12 cellular contexts compared by ENCODE assay signal in the genomic region with DNA sequence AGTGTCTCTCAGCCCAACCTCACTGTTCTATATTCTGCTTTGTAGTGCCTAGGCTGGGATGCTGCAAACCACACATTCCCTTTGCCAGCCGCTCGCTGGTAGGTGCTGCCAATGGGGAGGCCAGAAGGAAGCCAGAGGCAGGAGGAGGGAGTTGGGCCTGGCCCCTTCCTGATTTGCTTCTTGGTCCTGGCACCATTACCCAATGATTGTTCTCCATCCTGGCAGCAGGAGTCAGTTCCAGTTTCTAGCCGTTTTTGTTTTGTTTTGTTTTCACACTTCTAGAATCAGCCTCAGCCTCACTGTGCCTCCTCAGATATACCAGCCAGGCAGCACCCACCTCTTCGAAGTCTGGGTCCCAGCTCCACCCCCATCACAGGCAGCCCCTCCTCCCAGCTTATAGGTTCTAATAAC. TPM values are rescaled to one million over a fixed set of nuclear protein-coding genes. Genes with fewer than 3 reads are reported as not detected.
DNase-seq lines count a peak whose midpoint lies in the region; ATAC-seq and TF ChIP-seq lines count a peak whose summit lies in the region.
"Had no signal": no experiment of that assay in that cellular context is flagged by ENCODE, and none has a peak within 500 bp of the region (broad histone marks: within the 10 kb centered on the region; RNA-seq: fewer than 3 reads in every experiment).

No MANE protein-coding gene starts in this region.

- TF ChIP-seq CTCF in gastroesophageal sphincter (IDR thresholded peaks at IDR 0.05) = no peak
- TF ChIP-seq CTCF in suprapubic skin (IDR thresholded peaks at IDR 0.05) = no peak
- no peak for TF ChIP-seq CTCF in Calu3 (IDR thresholded peaks at IDR 0.05; ENCODE audit: unreplicated experiment)
- no peak for TF ChIP-seq CTCF in GM13976 (IDR thresholded peaks at IDR 0.05; ENCODE audit: borderline replicate concordance, control extremely low read depth, extremely low read depth, insufficient read depth, missing control alignments)

- BruUV-seq in Calu3 (replicated peaks; lab: Mats Ljungman, UMichigan) = no TSS peak

- 40 to 48% methylated on average over 2 to 4 of the region's 4 CpGs for WGBS in gastroesophageal sphincter (ENCODE audit: low coverage in 1 of 2), 2 donors
- 39% methylated on average over 4 of the region's 4 CpGs for whole genome bisulfite sequencing in suprapubic skin

- no peaks in the 10 kb centered on the region for H3K4me1 Mint-ChIP-seq in activated naive CD4-positive, alpha-beta T cell treated with anti-CD3 and anti-CD28 coated beads, Interleukin-2, amount 10 ng/mL, durations not matched to agents 7 days and 5 days
- H3K4me1 Mint-ChIP-seq in activated naive CD4-positive, alpha-beta T cell treated with anti-CD3 and anti-CD28 coated beads for 36 hours (ENCODE audit: low read depth) = no peaks in the 10 kb centered on the region
- peaks cover 16% of the 10 kb centered on the region for H3K4me1 Mint-ChIP-seq in Calu3 (ENCODE audit: low read depth, unreplicated experiment)

- peaks cover 54% of the 10 kb centered on the region for H3K27me3 Mint-ChIP-seq in activated naive CD4-positive, alpha-beta T cell treated with anti-CD3 and anti-CD28 coated beads, Interleukin-2, amount 10 ng/mL, durations not matched to agents 7 days and 5 days
- peaks cover 8% of the 10 kb centered on the region for H3K27me3 Mint-ChIP-seq in activated naive CD4-positive, alpha-beta T cell treated with anti-CD3 and anti-CD28 coated beads for 36 hours (ENCODE audit: low read depth)
- peaks cover 16% of the 10 kb centered on the region for H3K27me3 Mint-ChIP-seq in Calu3 (ENCODE audit: unreplicated experiment)

- H3K27ac Mint-ChIP-seq in activated naive CD4-positive, alpha-beta T cell treated with anti-CD3 and anti-CD28 coated beads, Interleukin-2, amount 10 ng/mL, durations not matched to agents 7 days and 5 days = peak overlapping the region; percentile 61
- no peak overlapping the region for H3K27ac Mint-ChIP-seq in activated naive CD4-positive, alpha-beta T cell treated with anti-CD3 and anti-CD28 coated beads for 36 hours
- H3K27ac Mint-ChIP-seq in Calu3 (ENCODE audit: unreplicated experiment) = no peak overlapping the region
- H3K27ac Mint-ChIP-seq: HFFc6 had no signal

- in situ Hi-C loops in GM13976 (cut with MboI; ENCODE audit: low sequenced_read_pairs, unreplicated experiment) = no loop called here

- H3K36me3 Mint-ChIP-seq in activated naive CD4-positive, alpha-beta T cell treated with anti-CD3 and anti-CD28 coated beads, Interleukin-2, amount 10 ng/mL, durations not matched to agents 7 days and 5 days = no peaks in the 10 kb centered on the region
- H3K36me3 Mint-ChIP-seq in activated naive CD4-positive, alpha-beta T cell treated with anti-CD3 and anti-CD28 coated beads for 36 hours (ENCODE audit: low read depth) = no peaks in the 10 kb centered on the region
- no peaks in the 10 kb centered on the region for H3K36me3 Mint-ChIP-seq in Calu3 (ENCODE audit: insufficient read depth, unreplicated experiment)

- no peak overlapping the region for H3K27ac ChIP-seq in gastroesophageal sphincter
- H3K27ac ChIP-seq in suprapubic skin = peak overlapping the region; percentile 41
- H3K27ac ChIP-seq: ovary, transverse colon had no signal

- CTCF ChIA-PET in activated naive CD4-positive, alpha-beta T cell treated with anti-CD3 and anti-CD28 coated beads, Interleukin-2, amount 10 ng/mL, durations not matched to agents 7 days and 5 days (lab: Charles Lee) = no interaction called here
- CTCF ChIA-PET in activated naive CD4-positive, alpha-beta T cell treated with anti-CD3 and anti-CD28 coated beads for 36 hours (lab: Charles Lee) = no interaction called here
- CTCF ChIA-PET in Calu3 (lab: Charles Lee) = interaction anchor here (1.8 kb wide), 1 partner anchor 14 kb away, joined by 5 read pairs; no protein-coding TSS in a partner anchor

- no peaks in the 10 kb centered on the region for H3K36me3 ChIP-seq in gastroesophageal sphincter
- H3K36me3 ChIP-seq in suprapubic skin = no peaks in the 10 kb centered on the region
- H3K36me3 ChIP-seq: ovary, transverse colon had no signal

- no peak for TF ChIP-seq POLR2A in gastroesophageal sphincter (IDR thresholded peaks at IDR 0.05)
- TF ChIP-seq POLR2A in suprapubic skin (IDR thresholded peaks at IDR 0.05) = no peak

- peaks cover under 1% of the 10 kb centered on the region for H3K27me3 ChIP-seq in gastroesophageal sphincter
- H3K27me3 ChIP-seq in suprapubic skin = no peaks in the 10 kb centered on the region
- H3K27me3 ChIP-seq: ovary had no signal

- H3K9me3 ChIP-seq in gastroesophageal sphincter (no peaks in the 10 kb centered on the region), suprapubic skin (no peaks in the 10 kb centered on the region)
- H3K9me3 ChIP-seq: ovary, transverse colon had no signal

- no peak for DNase-seq in activated naive CD4-positive, alpha-beta T cell treated with anti-CD3 and anti-CD28 coated beads, Interleukin-2, amount 10 ng/mL, durations not matched to agents 7 days and 5 days
- DNase-seq in activated naive CD4-positive, alpha-beta T cell treated with anti-CD3 and anti-CD28 coated beads for 36 hours = no peak
- DNase-seq in NOMO-1 treated with DMSO at 0.1 percent for 48 hours (lab: John Stamatoyannopoulos, UW; ENCODE audit: unreplicated experiment) = peak; percentile 59
- peak in 1 of 2 donors; percentile 58 for DNase-seq in suprapubic skin (ENCODE audit: low spot score in 2 of 2)
- DNase-seq in Calu3 = no peak
- no peak for DNase-seq in GM13976 (ENCODE audit: low spot score)
- DNase-seq in NCI-H1930 (lab: John Stamatoyannopoulos, UW) = no peak
- DNase-seq: activated T-cell treated with anti-CD3 and anti-CD28 coated beads, Interleukin-2, amount 50 U/mL, for 1 hour; ovary; transverse colon had no signal

- H3K4me1 ChIP-seq in gastroesophageal sphincter (peaks cover 0 to 17% (median 7%) of the 10 kb centered on the region in 3 donors), suprapubic skin (peaks cover 23% of the 10 kb centered on the region)

- no peaks in the 10 kb centered on the region for H3K9me3 Mint-ChIP-seq in activated naive CD4-positive, alpha-beta T cell treated with anti-CD3 and anti-CD28 coated beads, Interleukin-2, amount 10 ng/mL, durations not matched to agents 7 days and 5 days
- no peaks in the 10 kb centered on the region for H3K9me3 Mint-ChIP-seq in activated naive CD4-positive, alpha-beta T cell treated with anti-CD3 and anti-CD28 coated beads for 36 hours
- H3K9me3 Mint-ChIP-seq in Calu3 (ENCODE audit: low read depth, unreplicated experiment) = no peaks in the 10 kb centered on the region
- H3K9me3 Mint-ChIP-seq: HFFc6 had no signal

- no peak overlapping the region for H3K4me3 ChIP-seq in gastroesophageal sphincter
- no peak overlapping the region for H3K4me3 ChIP-seq in suprapubic skin
- H3K4me3 ChIP-seq: ovary, transverse colon had no signal

- TF ChIP-seq EP300 in gastroesophageal sphincter (IDR thresholded peaks at IDR 0.05) (no peak), suprapubic skin (IDR thresholded peaks at IDR 0.05) (no peak)

- intact Hi-C loops in activated naive CD4-positive, alpha-beta T cell treated with anti-CD3 and anti-CD28 coated beads for 36 hours (cut with micrococcal nuclease) = no loop called here
- intact Hi-C loops in Calu3 (cut with micrococcal nuclease; ENCODE audit: unreplicated experiment) = no loop called here

- no peak overlapping the region for H3K4me3 Mint-ChIP-seq in activated naive CD4-positive, alpha-beta T cell treated with anti-CD3 and anti-CD28 coated beads, Interleukin-2, amount 10 ng/mL, durations not matched to agents 7 days and 5 days
- H3K4me3 Mint-ChIP-seq in activated naive CD4-positive, alpha-beta T cell treated with anti-CD3 and anti-CD28 coated beads for 36 hours = no peak overlapping the region
- H3K4me3 Mint-ChIP-seq in Calu3 (ENCODE audit: low read depth, unreplicated experiment) = no peak overlapping the region
- H3K4me3 Mint-ChIP-seq: HFFc6 had no signal

- peak; percentile 46 for ATAC-seq in gastroesophageal sphincter

RNA-seq across cellular contexts. Expression of a gene that starts 27.4 kb away (rescaled TPM):
- not detected for total RNA-seq in activated naive CD4-positive, alpha-beta T cell treated with anti-CD3 and anti-CD28 coated beads for 36 hours
- total RNA-seq in gastroesophageal sphincter (10 to 100 TPM; 10.6 to 20.7 (median 16.3) TPM), suprapubic skin (1 to 10 TPM; 1.6 to 2.3 (median 1.7) TPM), Calu3 (2022) (2.2 and 2.6 TPM in 2 replicates)
